Comparison of ENCODE assay signal across 12 cellular contexts in the genomic region with DNA sequence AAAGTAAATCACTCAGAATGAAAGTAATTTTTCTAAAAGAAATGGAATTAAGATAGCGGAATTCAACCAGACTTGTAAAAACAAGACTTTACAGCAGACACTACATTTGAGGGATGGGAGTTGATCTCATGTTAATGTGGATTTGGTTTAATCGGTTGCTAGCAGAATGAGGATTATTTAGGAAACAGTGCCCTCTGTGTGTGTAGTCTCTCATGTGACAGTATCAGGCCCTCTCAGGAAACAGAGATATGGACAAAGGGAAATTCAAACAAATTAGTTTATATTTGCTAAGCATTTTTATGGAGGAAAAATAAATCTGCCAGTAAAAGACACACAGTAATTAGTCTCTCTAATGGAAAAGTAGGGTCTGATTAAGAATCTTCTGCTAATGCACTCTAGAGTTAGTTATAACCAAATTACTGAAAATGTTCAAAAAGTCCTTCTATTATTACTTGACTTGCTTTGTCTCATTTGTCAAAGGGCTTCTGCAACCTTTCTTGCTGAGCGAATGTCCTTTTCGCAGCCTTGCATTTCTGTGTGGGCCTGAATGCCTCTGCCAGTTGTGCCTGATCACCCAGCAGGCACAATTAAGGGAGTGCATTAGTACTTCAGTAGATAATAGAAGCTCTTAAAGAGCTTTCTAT.
A peak's percentile ranks its signal among the peaks of the same experiment; 100 is the strongest.
DNase-seq lines count a peak whose midpoint lies in the region; ATAC-seq lines count a peak whose summit lies in the region.
"Had no signal": no experiment of that assay in that cellular context is flagged by ENCODE, and none has a peak within 500 bp of the region (broad histone marks: within the 10 kb centered on the region; RNA-seq: fewer than 3 reads in every experiment).

No MANE protein-coding gene starts in this region.

- no peaks in the 10 kb centered on the region for H3K36me3 ChIP-seq in aorta (ENCODE audit: control insufficient read depth in 1 of 2, insufficient read depth in 2 of 2, low read length in 1 of 2)

- ATAC-seq in HG03342 (IDR thresholded peaks at IDR 0.05; ENCODE audit: unreplicated experiment), result no peak
- ATAC-seq in aorta (ENCODE audit: low FRiP score), result no peak
- ATAC-seq: stimulated activated naive B cell treated with anti-CD40 and anti-IgM and Interleukin-4, amounts not matched to agents 10 μg/mL and 1 μg/mL and 100 μg/mL, for 72 hours had no signal

- H3K4me3 ChIP-seq in aorta (ENCODE audit: low read length in 2 of 2), result no peak overlapping the region

- 45 to 59% methylated on average over 4 of the region's 4 CpGs for WGBS in aorta, 2 donors

- no peak overlapping the region for H3K27ac ChIP-seq in aorta (ENCODE audit: low read depth in 1 of 2, low read length in 2 of 2)

- no peaks in the 10 kb centered on the region for H3K9me3 ChIP-seq in aorta (ENCODE audit: control insufficient read depth, low read length)

- DNase-seq in NCI-H1105 treated with DMSO at 0.1 percent for 48 hours (lab: John Stamatoyannopoulos, UW) (peak; percentile 7), NCI-H1105 (lab: John Stamatoyannopoulos, UW) (no peak), RPMI8226 (peak; percentile 5), foreskin melanocyte (peak; percentile 74), superior temporal gyrus (ENCODE audit: extremely low spot score) (peak; percentile 69), COLO668 (lab: John Stamatoyannopoulos, UW; ENCODE audit: unreplicated experiment) (no peak), aorta (no peak)
- DNase-seq: DMS79; kidney; NCI-H2029; stimulated activated naive B cell treated with anti-CD40 and anti-IgM and Interleukin-4, amounts not matched to agents 10 μg/mL and 1 μg/mL and 100 μg/mL, for 72 hours had no signal

- H3K27me3 ChIP-seq in aorta (ENCODE audit: control insufficient read depth in 1 of 2, insufficient read depth in 2 of 2, low read length in 1 of 2), result no peaks in the 10 kb centered on the region

- no peaks in the 10 kb centered on the region for H3K4me1 ChIP-seq in aorta (ENCODE audit: control insufficient read depth in 1 of 2, insufficient read depth in 2 of 2, low read length in 2 of 2)

- intact Hi-C loops in aorta (cut with DNase I), result no loop called here

Comparison
In these comparisons a context has a peak if more than half of its experiments do, and no peak if none do; other contexts are left out.
1. DNase-seq: peak in NCI-H1105 treated with DMSO at 0.1 percent for 48 hours (single experiment), RPMI8226 (single experiment), foreskin melanocyte (single experiment) and superior temporal gyrus (single experiment); none in NCI-H1105 (single experiment), COLO668 (single experiment) and aorta (0 of 2).